30 cellular contexts compared by ENCODE assay signal in the genomic region with DNA sequence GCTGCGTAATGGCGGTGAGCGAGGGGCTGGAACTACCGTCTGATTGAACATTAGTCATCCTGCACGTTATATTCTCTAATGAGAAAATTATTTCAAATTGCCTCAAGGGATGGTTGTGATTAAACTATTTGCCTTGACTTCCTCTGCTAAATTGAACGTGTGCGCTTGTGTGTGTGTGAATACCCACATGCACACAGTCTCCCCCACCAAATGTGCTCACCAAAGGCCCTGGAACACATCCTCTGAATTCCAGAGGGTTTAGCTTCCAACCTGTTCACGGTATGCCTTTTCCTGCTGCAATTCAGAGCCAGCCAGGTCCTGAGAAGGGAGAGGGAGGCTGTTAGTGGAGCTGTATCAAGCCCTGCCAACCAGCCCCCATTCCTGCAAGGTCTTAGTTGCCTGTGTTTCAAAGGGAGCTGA.
DNase-seq lines count a peak whose midpoint lies in the region; ATAC-seq and TF ChIP-seq lines count a peak whose summit lies in the region.
"Had no signal": no experiment of that assay in that cellular context is flagged by ENCODE, and none has a peak within 500 bp of the region (broad histone marks: within the 10 kb centered on the region; RNA-seq: fewer than 3 reads in every experiment).

No MANE protein-coding gene starts in this region.

- H2BK5ac ChIP-seq in mesendoderm (ENCODE audit: low read length) = no peak overlapping the region

- no peak overlapping the region for H2BK120ac ChIP-seq in mesendoderm (ENCODE audit: low read depth, low read length)

- WGBS in mesendoderm (ENCODE audit: extremely low coverage, insufficient coverage, low lambda C conversion rate) = no CpG with 5 or more reads among the region's 8 CpGs

- no peaks in the 10 kb centered on the region for H3K79me1 ChIP-seq in mesendoderm (ENCODE audit: low read length)

- H3K9ac ChIP-seq in NT2/D1 (ENCODE audit: insufficient read length, low read depth) = no peak overlapping the region
- H3K9ac ChIP-seq in mesendoderm (ENCODE audit: low read length) = no peak overlapping the region

- H3K4me3 Mint-ChIP-seq in chondrocyte (ENCODE audit: unreplicated experiment) = no peak overlapping the region
- H3K4me3 Mint-ChIP-seq in T-helper 17 cell = no peak overlapping the region
- H3K4me3 Mint-ChIP-seq: activated CD4-positive, alpha-beta memory T cell treated with anti-CD3 and anti-CD28 coated beads for 36 hours; activated T-helper 17 cell treated with anti-CD3 and anti-CD28 coated beads, Interleukin-2, amount 50 U/mL, for 72 hours; CD8-positive, alpha-beta T cell; memory B cell had no signal

- H3K4me1 ChIP-seq in NT2/D1 (ENCODE audit: insufficient read depth, insufficient read length) (no peaks in the 10 kb centered on the region), mesendoderm (ENCODE audit: control insufficient read depth, low read depth, low read length) (no peaks in the 10 kb centered on the region)

- H3K27me3 ChIP-seq in NT2/D1 (ENCODE audit: insufficient read depth, insufficient read length) (no peaks in the 10 kb centered on the region), mesendoderm (ENCODE audit: insufficient read depth, low read length, poor library complexity) (no peaks in the 10 kb centered on the region)
- H3K27me3 ChIP-seq: brain microvascular endothelial cell, tibial nerve had no signal

- H3K79me2 ChIP-seq in mesendoderm (ENCODE audit: control insufficient read depth, insufficient read depth, low read length) = no peaks in the 10 kb centered on the region

- no peak overlapping the region for H2BK15ac ChIP-seq in mesendoderm (replicated peaks; ENCODE audit: low read depth)

- H4K8ac ChIP-seq in mesendoderm (ENCODE audit: low read depth, low read length) = no peak overlapping the region

- peak overlapping the region; percentile 43 for H3K27ac Mint-ChIP-seq in chondrocyte (ENCODE audit: unreplicated experiment)
- H3K27ac Mint-ChIP-seq in T-helper 17 cell = no peak overlapping the region
- no peak overlapping the region for H3K27ac Mint-ChIP-seq in activated naive CD4-positive, alpha-beta T cell treated with anti-CD3 and anti-CD28 coated beads, Interleukin-2, amount 50 U/mL, for 72 hours
- H3K27ac Mint-ChIP-seq: activated CD4-positive, alpha-beta memory T cell treated with anti-CD3 and anti-CD28 coated beads for 36 hours; activated T-helper 17 cell treated with anti-CD3 and anti-CD28 coated beads, Interleukin-2, amount 50 U/mL, for 72 hours; CD8-positive, alpha-beta T cell; memory B cell; progenitor cell of endocrine pancreas had no signal

- no peak overlapping the region for H3K4me2 ChIP-seq in mesendoderm (ENCODE audit: low read length)

- no peak overlapping the region for H2AK5ac ChIP-seq in mesendoderm (ENCODE audit: low read length)

- no peak overlapping the region for H3K27ac ChIP-seq in mesendoderm (ENCODE audit: low read depth, low read length)
- H3K27ac ChIP-seq: brain microvascular endothelial cell, neutrophil, RWPE1, stomach, tibial nerve had no signal

- H3K36me3 Mint-ChIP-seq in chondrocyte (ENCODE audit: low read depth) = no peaks in the 10 kb centered on the region
- no peaks in the 10 kb centered on the region for H3K36me3 Mint-ChIP-seq in T-helper 17 cell (ENCODE audit: low read depth)
- H3K36me3 Mint-ChIP-seq in activated naive CD4-positive, alpha-beta T cell treated with anti-CD3 and anti-CD28 coated beads, Interleukin-2, amount 50 U/mL, for 72 hours = no peaks in the 10 kb centered on the region
- H3K36me3 Mint-ChIP-seq: activated CD4-positive, alpha-beta memory T cell treated with anti-CD3 and anti-CD28 coated beads for 36 hours; CD8-positive, alpha-beta T cell; memory B cell had no signal

- H4K5ac ChIP-seq in mesendoderm (ENCODE audit: low read length) = no peak overlapping the region

- H3K18ac ChIP-seq in mesendoderm (ENCODE audit: low read length) = no peak overlapping the region

- H3K36me3 ChIP-seq in NT2/D1 (ENCODE audit: insufficient read depth, insufficient read length, low read length) (no peaks in the 10 kb centered on the region), mesendoderm (ENCODE audit: control insufficient read depth, insufficient read depth, low read length) (no peaks in the 10 kb centered on the region)
- H3K36me3 ChIP-seq: brain microvascular endothelial cell, neutrophil, stomach, tibial nerve had no signal

- no peak for ATAC-seq in T-helper 17 cell
- no peak for ATAC-seq in activated naive CD4-positive, alpha-beta T cell treated with anti-CD3 and anti-CD28 coated beads, Interleukin-2, amount 50 U/mL, for 72 hours
- ATAC-seq: activated T-helper 17 cell treated with anti-CD3 and anti-CD28 coated beads, Interleukin-2, amount 50 U/mL, for 72 hours; CD8-positive, alpha-beta T cell; HepG2; sciatic nerve had no signal

- no peak overlapping the region for H3K23ac ChIP-seq in mesendoderm (ENCODE audit: low read length)

- TF ChIP-seq CTCF in chondrocyte (IDR thresholded peaks at IDR 0.05) = peak; percentile 2

- H3K4me3 ChIP-seq in NT2/D1 (ENCODE audit: insufficient read length, low read depth) = no peak overlapping the region
- no peak overlapping the region for H3K4me3 ChIP-seq in mesendoderm (ENCODE audit: low read length)
- H3K4me3 ChIP-seq: stomach, tibial nerve had no signal

- H3K4me1 Mint-ChIP-seq in chondrocyte (ENCODE audit: low read depth) (peaks cover 36% of the 10 kb centered on the region), T-helper 17 cell (no peaks in the 10 kb centered on the region)
- H3K4me1 Mint-ChIP-seq: activated T-helper 17 cell treated with anti-CD3 and anti-CD28 coated beads, Interleukin-2, amount 50 U/mL, for 72 hours; memory B cell had no signal

- peaks cover 7% of the 10 kb centered on the region for H3K27me3 Mint-ChIP-seq in chondrocyte (ENCODE audit: low read depth)
- H3K27me3 Mint-ChIP-seq in T-helper 17 cell = peaks cover 66% of the 10 kb centered on the region

- H3K9me3 Mint-ChIP-seq in chondrocyte (ENCODE audit: low read depth) = no peaks in the 10 kb centered on the region
- H3K9me3 Mint-ChIP-seq in activated naive CD4-positive, alpha-beta T cell treated with anti-CD3 and anti-CD28 coated beads, Interleukin-2, amount 50 U/mL, for 72 hours = peaks cover 0 to 3% of the 10 kb centered on the region in 2 donors
- H3K9me3 Mint-ChIP-seq: activated CD4-positive, alpha-beta memory T cell treated with anti-CD3 and anti-CD28 coated beads for 36 hours; activated T-helper 17 cell treated with anti-CD3 and anti-CD28 coated beads, Interleukin-2, amount 50 U/mL, for 72 hours; CD8-positive, alpha-beta T cell; memory B cell had no signal

- H3K56ac ChIP-seq in mesendoderm (ENCODE audit: low read length) = no peak overlapping the region

- DNase-seq in ELR (ENCODE audit: low read depth) = peak; percentile 91
- peak; percentile 30 for DNase-seq in NT2/D1 (ENCODE audit: low read depth, low spot score)
- no peak for DNase-seq in chondrocyte (ENCODE audit: low spot score)
- peak; percentile 66 for DNase-seq in mesendoderm
- no peak for DNase-seq in activated naive CD4-positive, alpha-beta T cell treated with anti-CD3 and anti-CD28 coated beads, Interleukin-2, amount 50 U/mL, for 16 hours
- DNase-seq in NK-92 (lab: John Stamatoyannopoulos, UW; ENCODE audit: unreplicated experiment) = no peak
- DNase-seq in T-helper 17 cell = no peak
- no peak for DNase-seq in activated naive CD4-positive, alpha-beta T cell treated with anti-CD3 and anti-CD28 coated beads, Interleukin-2, amount 50 U/mL, for 72 hours (ENCODE audit: low spot score in 2 of 2)
- DNase-seq: activated CD4-positive, alpha-beta memory T cell treated with anti-CD3 and anti-CD28 coated beads for 36 hours; activated CD4-positive, CD25-positive, alpha-beta regulatory T cell; activated CD8-positive, alpha-beta memory T cell treated with anti-CD3 and anti-CD28 coated beads, Interleukin-2, amount 50 U/mL, for 48 hours; brain microvascular endothelial cell; CD8-positive, alpha-beta T cell; DMS 273 treated with DMSO at 0.1 percent for 48 hours; GF-D8; NCI-H1048; NCI-H1694 treated with DMSO at 0.1 percent for 48 hours; NCI-H2171 treated with DMSO at 0.1 percent for 48 hours; NCI-H69; stimulated activated CD4-positive, alpha-beta T cell treated with anti-CD3 and anti-CD28 coated beads, Interleukin-15, amount 100 ng/mL, for 24 hours; stomach; T1000 had no signal

- no peak overlapping the region for H3K4ac ChIP-seq in mesendoderm (ENCODE audit: low read depth, low read length)

- no peaks in the 10 kb centered on the region for H3K9me3 ChIP-seq in NT2/D1 (ENCODE audit: insufficient read depth, low read length)
- H3K9me3 ChIP-seq in T-helper 17 cell (ENCODE audit: control insufficient read depth, low read length, poor library complexity, severe bottlenecking) = no peaks in the 10 kb centered on the region
- H3K9me3 ChIP-seq: neutrophil, stomach, tibial nerve had no signal

Comparison
In these comparisons a context has a peak if more than half of its experiments do, and no peak if none do; other contexts are left out.
1. DNase-seq: peak in ELR (single experiment), NT2/D1 (single experiment) and mesendoderm (single experiment); none in chondrocyte (single experiment), activated naive CD4-positive, alpha-beta T cell treated with anti-CD3 and anti-CD28 coated beads, Interleukin-2, amount 50 U/mL, for 16 hours (single experiment), NK-92 (single experiment), T-helper 17 cell (0 of 3) and activated naive CD4-positive, alpha-beta T cell treated with anti-CD3 and anti-CD28 coated beads, Interleukin-2, amount 50 U/mL, for 72 hours (0 of 2).